1 cellular context compared by ENCODE assay signal in the genomic region with DNA sequence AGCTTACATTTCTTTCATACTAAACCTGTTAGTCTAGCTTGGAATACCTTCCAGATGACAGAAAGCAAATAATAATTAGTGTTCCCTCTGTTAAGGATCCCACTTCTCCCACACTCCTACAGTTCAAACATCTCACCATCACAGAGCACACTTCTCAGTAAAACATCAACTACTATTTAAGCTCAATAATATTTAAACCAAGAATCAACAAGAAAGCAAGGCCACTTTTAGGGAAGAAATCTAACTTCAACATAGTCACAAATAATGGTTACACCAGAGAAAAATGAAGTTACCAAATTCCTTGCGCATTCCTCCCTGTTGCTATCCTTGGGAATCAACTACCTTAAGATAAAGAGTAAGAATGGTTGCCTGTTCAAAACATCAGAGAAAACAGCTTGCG.
TF ChIP-seq lines count a peak whose summit lies in the region.

No MANE protein-coding gene starts in this region.

TF ChIP-seq in WTC11, 78 proteins besides CTCF, POLR2A, EP300 and RAD21 (continued from another document):
- TF ChIP-seq CDX4 (CRISPR knock-in tag; IDR thresholded peaks at IDR 0.05; ENCODE audit: borderline replicate concordance) (no peak), CBFB (CRISPR knock-in tag; IDR thresholded peaks at IDR 0.05; ENCODE audit: low read depth) (no peak), ZNF423 (CRISPR knock-in tag; IDR thresholded peaks at IDR 0.05) (no peak), NR1H2 (CRISPR knock-in tag; IDR thresholded peaks at IDR 0.05) (no peak), ZBTB21 (CRISPR knock-in tag; IDR thresholded peaks at IDR 0.05; ENCODE audit: borderline replicate concordance) (no peak), JAZF1 (CRISPR knock-in tag; IDR thresholded peaks at IDR 0.05) (no peak), ZNF396 (CRISPR knock-in tag; IDR thresholded peaks at IDR 0.05; ENCODE audit: borderline replicate concordance) (no peak), ZNF416 (CRISPR knock-in tag; IDR thresholded peaks at IDR 0.05) (no peak)
- TF ChIP-seq, protein P1, sequence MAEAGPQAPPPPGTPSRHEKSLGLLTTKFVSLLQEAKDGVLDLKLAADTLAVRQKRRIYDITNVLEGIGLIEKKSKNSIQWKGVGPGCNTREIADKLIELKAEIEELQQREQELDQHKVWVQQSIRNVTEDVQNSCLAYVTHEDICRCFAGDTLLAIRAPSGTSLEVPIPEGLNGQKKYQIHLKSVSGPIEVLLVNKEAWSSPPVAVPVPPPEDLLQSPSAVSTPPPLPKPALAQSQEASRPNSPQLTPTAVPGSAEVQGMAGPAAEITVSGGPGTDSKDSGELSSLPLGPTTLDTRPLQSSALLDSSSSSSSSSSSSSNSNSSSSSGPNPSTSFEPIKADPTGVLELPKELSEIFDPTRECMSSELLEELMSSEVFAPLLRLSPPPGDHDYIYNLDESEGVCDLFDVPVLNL (CRISPR knock-in tag; IDR thresholded peaks at IDR 0.05; ENCODE audit: borderline replicate concordance, low read depth) = no peak
